14 cellular contexts compared by ENCODE assay signal in genomic region chr4:37994569-37994968, GRCh38. TPM values are rescaled to one million over a fixed set of nuclear protein-coding genes. Genes with fewer than 3 reads are reported as not detected.
DNase-seq lines count a peak whose midpoint lies in the region; ATAC-seq and TF ChIP-seq lines count a peak whose summit lies in the region.
"Had no signal": no experiment of that assay in that cellular context is flagged by ENCODE, and none has a peak within 500 bp of the region (broad histone marks: within the 10 kb centered on the region; RNA-seq: fewer than 3 reads in every experiment).

No MANE protein-coding gene starts in this region.

- DNase-seq in GM19240 (ENCODE audit: insufficient read length, low spot score) (peak; percentile 15), DMS153 treated with DMSO at 0.1 percent for 48 hours (lab: John Stamatoyannopoulos, UW; ENCODE audit: unreplicated experiment) (no peak), testis (no peak), DMS79 treated with DMSO at 0.1 percent for 48 hours (lab: John Stamatoyannopoulos, UW) (no peak)
- DNase-seq: mammary epithelial cell; NCI-H2081; SJCRH30; stimulated activated naive CD4-positive, alpha-beta T cell had no signal

- H3K36me3 ChIP-seq in BLaER1, result peaks cover 10% of the 10 kb centered on the region; the same call in 1 of the 2 replicates
- no peaks in the 10 kb centered on the region for H3K36me3 ChIP-seq in testis (ENCODE audit: low read depth, missing control alignments)
- H3K36me3 ChIP-seq: SJCRH30 had no signal

- no peak overlapping the region for H3K4me3 ChIP-seq in BLaER1
- no peak overlapping the region for H3K4me3 ChIP-seq in testis
- H3K4me3 ChIP-seq: SJCRH30, smooth muscle cell had no signal

- no peaks in the 10 kb centered on the region for H3K9me3 Mint-ChIP-seq in dendritic cell treated with granulocyte-macrophage colony-stimulating factor and Interleukin-4, amounts not matched to agents 40 ng/mL and 50 ng/mL, for 4 days

- H3K27me3 Mint-ChIP-seq in dendritic cell treated with granulocyte-macrophage colony-stimulating factor and Interleukin-4, amounts not matched to agents 40 ng/mL and 50 ng/mL, for 4 days, result no peaks in the 10 kb centered on the region

- peak overlapping the region; percentile 63 for H3K27ac Mint-ChIP-seq in dendritic cell treated with granulocyte-macrophage colony-stimulating factor and Interleukin-4, amounts not matched to agents 40 ng/mL and 50 ng/mL, for 4 days

- TF ChIP-seq POLR2A in testis (IDR thresholded peaks at IDR 0.05), result no peak

- H3K4me1 ChIP-seq in BLaER1, result peaks cover 36% of the 10 kb centered on the region
- peaks cover 34% of the 10 kb centered on the region for H3K4me1 ChIP-seq in testis

- H3K4me1 Mint-ChIP-seq in dendritic cell treated with granulocyte-macrophage colony-stimulating factor and Interleukin-4, amounts not matched to agents 40 ng/mL and 50 ng/mL, for 4 days (ENCODE audit: low read depth), result peaks cover 57% of the 10 kb centered on the region

- WGBS in testis, 2 donors, result 57 to 63% methylated on average over 3 of the region's 3 CpGs

- peaks cover 32% of the 10 kb centered on the region for H4K20me1 ChIP-seq in BLaER1

- H3K9me3 ChIP-seq in BLaER1 (no peaks in the 10 kb centered on the region), testis (no peaks in the 10 kb centered on the region)
- H3K9me3 ChIP-seq: SJCRH30 had no signal

- no peak overlapping the region; the same call in 1 of the 2 replicates for H3K27ac ChIP-seq in BLaER1
- H3K27ac ChIP-seq in testis, result peak overlapping the region in 1 of 2 donors; percentile 57
- H3K27ac ChIP-seq: SJCRH30 had no signal

- H3K36me3 Mint-ChIP-seq in dendritic cell treated with granulocyte-macrophage colony-stimulating factor and Interleukin-4, amounts not matched to agents 40 ng/mL and 50 ng/mL, for 4 days (ENCODE audit: low read depth), result peaks cover 37% of the 10 kb centered on the region

- H3K27me3 ChIP-seq in BLaER1, result no peaks in the 10 kb centered on the region
- H3K27me3 ChIP-seq in testis, result no peaks in the 10 kb centered on the region
- H3K27me3 ChIP-seq: SJCRH30 had no signal

- peak overlapping the region; percentile 7; the same call in 1 of the 2 replicates for H3K4me2 ChIP-seq in BLaER1
- H3K4me2 ChIP-seq: smooth muscle cell had no signal

- H3K9ac ChIP-seq in BLaER1, result no peak overlapping the region

- peak; percentile 74 for ATAC-seq in HG03066 (IDR thresholded peaks at IDR 0.05; ENCODE audit: low read depth, unreplicated experiment)
- no peak for ATAC-seq in HG03039 (IDR thresholded peaks at IDR 0.05; ENCODE audit: unreplicated experiment)

- intact Hi-C loops in dendritic cell treated with granulocyte-macrophage colony-stimulating factor and Interleukin-4, amounts not matched to agents 40 ng/mL and 50 ng/mL, for 4 days (cut with micrococcal nuclease), result no loop called here
- intact Hi-C loops in testis (cut with DNase I; ENCODE audit: low total_unique reads), result no loop called here

- H3K4me3 Mint-ChIP-seq in dendritic cell treated with granulocyte-macrophage colony-stimulating factor and Interleukin-4, amounts not matched to agents 40 ng/mL and 50 ng/mL, for 4 days, result no peak overlapping the region

- TF ChIP-seq CTCF in testis (IDR thresholded peaks at IDR 0.05), result no peak

RNA-seq across cellular contexts. Expression of gene PTTG2, which starts 34.4 kb away (rescaled TPM):
- under 1 TPM in 1 of 2 donors, not detected in 1; 0.50 TPM for total RNA-seq in testis
- not detected for polyA plus RNA-seq in testis (ENCODE audit: insufficient read depth, low read depth, low replicate concordance)
- total RNA-seq: bronchial epithelial cell, mammary epithelial cell, SJCRH30, smooth muscle cell had no signal
- polyA plus RNA-seq: mammary epithelial cell, smooth muscle cell had no signal
